ENCODE assay signal across 37 cellular contexts in the genomic region with DNA sequence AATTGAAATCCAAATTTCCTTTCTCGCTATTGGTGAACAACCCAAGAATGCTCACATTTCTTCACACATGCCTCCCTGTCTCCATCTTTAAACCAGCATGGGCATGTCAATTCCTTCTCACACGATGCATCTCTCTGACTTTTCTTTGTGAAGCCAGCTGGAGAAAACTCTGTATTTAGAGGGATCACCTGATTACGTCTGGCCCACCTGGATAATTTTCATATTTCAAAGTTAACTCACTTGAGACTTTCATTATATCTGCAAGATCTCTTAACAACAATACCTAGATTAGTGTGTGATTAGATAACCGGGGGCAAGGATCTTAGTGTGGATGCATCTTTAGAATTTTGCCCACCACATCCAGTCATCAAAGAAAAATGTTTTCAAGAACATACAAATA.
"Had no signal": no experiment of that assay in that cellular context is flagged by ENCODE, and none has a peak within 500 bp of the region (broad histone marks: within the 10 kb centered on the region; RNA-seq: fewer than 3 reads in every experiment).

No MANE protein-coding gene starts in this region.

- H3K27me3 Mint-ChIP-seq: activated naive CD4-positive, alpha-beta T cell treated with anti-CD3 and anti-CD28 coated beads, Interleukin-2, amount 10 ng/mL, durations not matched to agents 7 days and 5 days; activated naive CD4-positive, alpha-beta T cell treated with anti-CD3 and anti-CD28 coated beads, Interleukin-2, amount 50 U/mL, for 24 hours; activated naive CD8-positive, alpha-beta T cell; activated naive CD8-positive, alpha-beta T cell treated with anti-CD3 and anti-CD28 coated beads, Interleukin-2, amount 10 ng/mL, durations not matched to agents 7 days and 5 days; activated naive CD8-positive, alpha-beta T cell treated with anti-CD3 and anti-CD28 coated beads, Interleukin-2, amount 50 U/mL, for 24 hours; activated T-helper 17 cell treated with anti-CD3 and anti-CD28 coated beads, Interleukin-2, amount 50 U/mL, for 72 hours; central memory CD8-positive, alpha-beta T cell had no signal

- H3K36me3 Mint-ChIP-seq: activated naive CD4-positive, alpha-beta T cell treated with anti-CD3 and anti-CD28 coated beads, Interleukin-2, amount 10 ng/mL, durations not matched to agents 7 days and 5 days; activated naive CD4-positive, alpha-beta T cell treated with anti-CD3 and anti-CD28 coated beads, Interleukin-2, amount 50 U/mL, for 24 hours; activated naive CD4-positive, alpha-beta T cell treated with anti-CD3 and anti-CD28 coated beads, Interleukin-2, amount 50 U/mL, for 72 hours; activated naive CD8-positive, alpha-beta T cell; activated naive CD8-positive, alpha-beta T cell treated with anti-CD3 and anti-CD28 coated beads, Interleukin-2, amount 10 ng/mL, durations not matched to agents 7 days and 5 days; brain had no signal

- H3K9me3 Mint-ChIP-seq: activated naive CD4-positive, alpha-beta T cell treated with anti-CD3 and anti-CD28 coated beads for 36 hours; activated naive CD4-positive, alpha-beta T cell treated with anti-CD3 and anti-CD28 coated beads, Interleukin-2, amount 10 ng/mL, durations not matched to agents 7 days and 5 days; activated naive CD4-positive, alpha-beta T cell treated with anti-CD3 and anti-CD28 coated beads, Interleukin-2, amount 50 U/mL, for 24 hours; activated naive CD8-positive, alpha-beta T cell treated with anti-CD3 and anti-CD28 coated beads, Interleukin-2, amount 10 ng/mL, durations not matched to agents 7 days and 5 days; activated naive CD8-positive, alpha-beta T cell treated with anti-CD3 and anti-CD28 coated beads, Interleukin-2, amount 50 U/mL, for 24 hours; activated T-cell treated with anti-CD3 and anti-CD28 coated beads, Interleukin-2, amount 50 U/mL, for 24 hours; activated T-cell treated with anti-CD3 and anti-CD28 coated beads, Interleukin-2, amount 50 U/mL, for 4 hours; activated T-cell treated with anti-CD3 and anti-CD28 coated beads, Interleukin-2, amount 50 U/mL, for 72 hours; activated T-helper 1 cell treated with anti-CD3 and anti-CD28 coated beads, Interleukin-12 subunit alpha, Interleukin-12 subunit beta, Interleukin-2, Interleukin-4 antibody, amounts not matched to agents 30 ng/mL and 10 ng/mL and 1 ng/mL, durations not matched to agents 14 hours and 24 hours and 36 hours; activated T-helper 17 cell treated with anti-CD3 and anti-CD28 coated beads, Interleukin-2, amount 50 U/mL, for 72 hours; brain; central memory CD8-positive, alpha-beta T cell had no signal

- H3K4me3 Mint-ChIP-seq: activated naive CD4-positive, alpha-beta T cell treated with anti-CD3 and anti-CD28 coated beads for 36 hours; activated naive CD4-positive, alpha-beta T cell treated with anti-CD3 and anti-CD28 coated beads, Interleukin-2, amount 10 ng/mL, durations not matched to agents 7 days and 5 days; activated naive CD4-positive, alpha-beta T cell treated with anti-CD3 and anti-CD28 coated beads, Interleukin-2, amount 50 U/mL, for 24 hours; activated naive CD8-positive, alpha-beta T cell; activated naive CD8-positive, alpha-beta T cell treated with anti-CD3 and anti-CD28 coated beads, Interleukin-2, amount 10 ng/mL, durations not matched to agents 7 days and 5 days; activated naive CD8-positive, alpha-beta T cell treated with anti-CD3 and anti-CD28 coated beads, Interleukin-2, amount 50 U/mL, for 24 hours; activated T-cell treated with anti-CD3 and anti-CD28 coated beads, Interleukin-2, amount 50 U/mL, for 24 hours; activated T-cell treated with anti-CD3 and anti-CD28 coated beads, Interleukin-2, amount 50 U/mL, for 4 hours; activated T-cell treated with anti-CD3 and anti-CD28 coated beads, Interleukin-2, amount 50 U/mL, for 72 hours; activated T-helper 1 cell treated with anti-CD3 and anti-CD28 coated beads, Interleukin-12 subunit alpha, Interleukin-12 subunit beta, Interleukin-2, Interleukin-4 antibody, amounts not matched to agents 30 ng/mL and 10 ng/mL and 1 ng/mL, durations not matched to agents 14 hours and 24 hours and 36 hours; activated T-helper 17 cell treated with anti-CD3 and anti-CD28 coated beads, Interleukin-2, amount 50 U/mL, for 72 hours; brain; central memory CD8-positive, alpha-beta T cell had no signal

- DNase-seq: activated effector memory CD4-positive, alpha-beta T cell treated with anti-CD3 and anti-CD28 coated beads, Interleukin-2, amount 50 U/mL, for 16 hours; activated effector memory CD4-positive, alpha-beta T cell treated with Interleukin-2 at 50 U/mL for 16 hours; activated gamma-delta T cell; activated gamma-delta T cell treated with Interleukin-2 at 50 U/mL for 16 hours; activated naive CD4-positive, alpha-beta T cell; activated naive CD4-positive, alpha-beta T cell treated with anti-CD3 and anti-CD28 coated beads for 36 hours; activated naive CD4-positive, alpha-beta T cell treated with anti-CD3 and anti-CD28 coated beads, Interleukin-2, amount 10 ng/mL, durations not matched to agents 7 days and 5 days; activated naive CD4-positive, alpha-beta T cell treated with anti-CD3 and anti-CD28 coated beads, Interleukin-2, amount 50 U/mL, for 16 hours; activated naive CD4-positive, alpha-beta T cell treated with Interleukin-2 at 50 U/mL for 16 hours; activated naive CD8-positive, alpha-beta T cell treated with anti-CD3 and anti-CD28 coated beads, Interleukin-2, amount 10 ng/mL, durations not matched to agents 7 days and 5 days; activated naive CD8-positive, alpha-beta T cell treated with anti-CD3 and anti-CD28 coated beads, Interleukin-2, amount 50 U/mL, for 24 hours; activated T-cell treated with anti-CD3 and anti-CD28 coated beads, Interleukin-2, amount 50 U/mL, for 1 hour; activated T-cell treated with anti-CD3 and anti-CD28 coated beads, Interleukin-2, amount 50 U/mL, for 24 hours; activated T-cell treated with anti-CD3 and anti-CD28 coated beads, Interleukin-2, amount 50 U/mL, for 4 hours; activated T-cell treated with anti-CD3 and anti-CD28 coated beads, Interleukin-2, amount 50 U/mL, for 48 hours; activated T-cell treated with anti-CD3 and anti-CD28 coated beads, Interleukin-2, amount 50 U/mL, for 72 hours; amniotic stem cell; amygdala; anterior cingulate cortex; aorta; body of pancreas; brain microvascular endothelial cell; caudate nucleus; central memory CD4-positive, alpha-beta T cell; cerebellar nuclear complex had no signal

- H3K4me1 Mint-ChIP-seq: activated naive CD4-positive, alpha-beta T cell treated with anti-CD3 and anti-CD28 coated beads, Interleukin-2, amount 10 ng/mL, durations not matched to agents 7 days and 5 days; activated naive CD4-positive, alpha-beta T cell treated with anti-CD3 and anti-CD28 coated beads, Interleukin-2, amount 50 U/mL, for 24 hours; activated naive CD8-positive, alpha-beta T cell treated with anti-CD3 and anti-CD28 coated beads, Interleukin-2, amount 10 ng/mL, durations not matched to agents 7 days and 5 days; activated naive CD8-positive, alpha-beta T cell treated with anti-CD3 and anti-CD28 coated beads, Interleukin-2, amount 50 U/mL, for 24 hours; activated T-helper 17 cell treated with anti-CD3 and anti-CD28 coated beads, Interleukin-2, amount 50 U/mL, for 72 hours; brain; central memory CD8-positive, alpha-beta T cell had no signal

- H3K27ac ChIP-seq: ascending aorta, body of pancreas, brain microvascular endothelial cell, breast epithelium, cardiac muscle cell had no signal

- FAIRE-seq: bronchial epithelial cell had no signal

- H3K27me3 ChIP-seq: ascending aorta, body of pancreas, brain microvascular endothelial cell, cardiac muscle cell had no signal

- ATAC-seq: activated naive CD4-positive, alpha-beta T cell treated with anti-CD3 and anti-CD28 coated beads, Interleukin-2, amount 50 U/mL, for 72 hours; activated naive CD8-positive, alpha-beta T cell treated with anti-CD3 and anti-CD28 coated beads, Interleukin-2, amount 50 U/mL, for 24 hours; activated T-cell treated with anti-CD3 and anti-CD28 coated beads, Interleukin-2, amount 50 U/mL, for 4 hours; activated T-cell treated with anti-CD3 and anti-CD28 coated beads, Interleukin-2, amount 50 U/mL, for 72 hours; activated T-helper 17 cell treated with anti-CD3 and anti-CD28 coated beads, Interleukin-2, amount 50 U/mL, for 72 hours; body of pancreas had no signal

- H3K9me3 ChIP-seq: ascending aorta, body of pancreas, breast epithelium had no signal

- H3K36me3 ChIP-seq: ascending aorta, brain microvascular endothelial cell, breast epithelium, cardiac muscle cell had no signal

- H3K27ac Mint-ChIP-seq: activated naive CD4-positive, alpha-beta T cell treated with anti-CD3 and anti-CD28 coated beads for 36 hours; activated naive CD4-positive, alpha-beta T cell treated with anti-CD3 and anti-CD28 coated beads, Interleukin-2, amount 10 ng/mL, durations not matched to agents 7 days and 5 days; activated naive CD4-positive, alpha-beta T cell treated with anti-CD3 and anti-CD28 coated beads, Interleukin-2, amount 50 U/mL, for 24 hours; activated naive CD4-positive, alpha-beta T cell treated with anti-CD3 and anti-CD28 coated beads, Interleukin-2, amount 50 U/mL, for 72 hours; activated naive CD8-positive, alpha-beta T cell; activated naive CD8-positive, alpha-beta T cell treated with anti-CD3 and anti-CD28 coated beads, Interleukin-2, amount 10 ng/mL, durations not matched to agents 7 days and 5 days; activated naive CD8-positive, alpha-beta T cell treated with anti-CD3 and anti-CD28 coated beads, Interleukin-2, amount 50 U/mL, for 24 hours; activated T-cell treated with anti-CD3 and anti-CD28 coated beads, Interleukin-2, amount 50 U/mL, for 24 hours; activated T-cell treated with anti-CD3 and anti-CD28 coated beads, Interleukin-2, amount 50 U/mL, for 72 hours; activated T-helper 1 cell treated with anti-CD3 and anti-CD28 coated beads, Interleukin-12 subunit alpha, Interleukin-12 subunit beta, Interleukin-2, Interleukin-4 antibody, amounts not matched to agents 30 ng/mL and 10 ng/mL and 1 ng/mL, durations not matched to agents 14 hours and 24 hours and 36 hours; activated T-helper 17 cell treated with anti-CD3 and anti-CD28 coated beads, Interleukin-2, amount 50 U/mL, for 72 hours; activated T-helper 2 cell treated with anti-CD3 and anti-CD28 coated beads, Interferon-gamma antibody, Interleukin-2, Interleukin-4, amounts not matched to agents 10 μg/mL and 5 μg/mL and 100 μg/mL, durations not matched to agents 14 hours and 24 hours and 36 hours; brain had no signal

- H3K4me3 ChIP-seq: ascending aorta, body of pancreas, breast epithelium, cardiac muscle cell had no signal

- H3K4me1 ChIP-seq: ascending aorta, body of pancreas, breast epithelium had no signal
